Comparison of ENCODE assay signal across 17 cellular contexts in the genomic region with DNA sequence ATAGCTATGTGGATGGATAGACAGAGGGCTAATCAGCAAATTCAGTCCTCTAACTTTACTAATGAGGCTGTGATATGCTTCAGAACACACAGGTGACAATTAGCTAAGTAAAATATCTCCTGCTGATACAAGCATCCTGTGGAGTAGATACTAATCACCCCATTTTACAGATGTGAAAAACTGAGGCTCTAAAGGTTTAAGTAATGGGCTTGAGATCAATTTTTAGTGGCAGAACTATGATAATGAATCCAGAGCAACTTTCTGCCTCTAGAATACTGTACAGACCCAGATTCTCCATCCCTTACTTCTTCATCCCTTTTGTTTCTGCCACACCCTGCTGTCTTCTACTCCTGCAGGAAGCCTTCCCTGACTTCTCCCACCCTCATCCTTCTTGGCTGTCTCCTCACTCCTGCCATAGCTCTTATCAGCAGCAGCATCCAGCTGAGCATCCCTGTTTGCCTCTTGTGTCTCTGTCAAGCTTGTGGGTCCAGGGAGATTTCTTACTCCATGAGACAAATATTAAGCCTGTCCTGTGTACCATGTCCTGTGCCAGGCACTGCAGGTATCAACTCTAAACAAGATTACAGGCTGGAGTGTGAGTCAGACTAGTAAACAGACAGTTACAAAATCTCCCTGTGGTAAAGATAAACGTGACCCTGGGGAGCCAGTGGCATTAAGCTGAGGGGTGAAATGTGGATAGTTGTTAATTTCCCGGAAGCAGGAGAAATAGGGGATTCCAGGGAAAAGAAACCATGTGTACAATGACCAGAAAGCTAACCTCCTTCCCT. TPM values are rescaled to one million over a fixed set of nuclear protein-coding genes. Genes with fewer than 3 reads are reported as not detected.
"Had no signal": no experiment of that assay in that cellular context is flagged by ENCODE, and none has a peak within 500 bp of the region (broad histone marks: within the 10 kb centered on the region; RNA-seq: fewer than 3 reads in every experiment).

No MANE protein-coding gene starts in this region.

- H3K4me3 ChIP-seq: cardiac muscle cell, left ventricle myocardium inferior, skin epidermis, tibial artery had no signal

- H3K4me1 Mint-ChIP-seq: activated B cell treated with CpG ODN at 0.5 μM for 24 hours; activated CD4-positive, alpha-beta T cell treated with anti-CD3 and anti-CD28 coated beads, Interleukin-2, amount 10 ng/mL, durations not matched to agents 24 days and 14 days; activated naive CD4-positive, alpha-beta T cell treated with anti-CD3 and anti-CD28 coated beads, Interleukin-2, amount 10 ng/mL, durations not matched to agents 7 days and 5 days; natural killer cell had no signal

- H3K4me1 ChIP-seq: left ventricle myocardium inferior, tibial artery had no signal

- H3K27ac Mint-ChIP-seq: activated B cell treated with CpG ODN at 0.5 μM for 24 hours; activated CD4-positive, alpha-beta T cell treated with anti-CD3 and anti-CD28 coated beads, Interleukin-2, amount 10 ng/mL, durations not matched to agents 24 days and 14 days; activated naive CD4-positive, alpha-beta T cell treated with anti-CD3 and anti-CD28 coated beads, Interleukin-2, amount 10 ng/mL, durations not matched to agents 7 days and 5 days; activated T-helper 1 cell treated with anti-CD3 and anti-CD28 coated beads, Interleukin-12 subunit alpha, Interleukin-12 subunit beta, Interleukin-2, Interleukin-4 antibody, amounts not matched to agents 30 ng/mL and 10 ng/mL and 1 ng/mL, durations not matched to agents 14 hours and 24 hours and 36 hours; natural killer cell had no signal

- H3K27me3 Mint-ChIP-seq: activated CD4-positive, alpha-beta T cell treated with anti-CD3 and anti-CD28 coated beads, Interleukin-2, amount 10 ng/mL, durations not matched to agents 24 days and 14 days had no signal

- H3K4me3 Mint-ChIP-seq: activated B cell treated with CpG ODN at 0.5 μM for 24 hours; activated CD4-positive, alpha-beta T cell treated with anti-CD3 and anti-CD28 coated beads, Interleukin-2, amount 10 ng/mL, durations not matched to agents 24 days and 14 days; activated naive CD4-positive, alpha-beta T cell treated with anti-CD3 and anti-CD28 coated beads, Interleukin-2, amount 10 ng/mL, durations not matched to agents 7 days and 5 days; activated T-helper 1 cell treated with anti-CD3 and anti-CD28 coated beads, Interleukin-12 subunit alpha, Interleukin-12 subunit beta, Interleukin-2, Interleukin-4 antibody, amounts not matched to agents 30 ng/mL and 10 ng/mL and 1 ng/mL, durations not matched to agents 14 hours and 24 hours and 36 hours; natural killer cell had no signal

- H3K9me3 Mint-ChIP-seq: activated B cell treated with CpG ODN at 0.5 μM for 24 hours; activated CD4-positive, alpha-beta T cell treated with anti-CD3 and anti-CD28 coated beads, Interleukin-2, amount 10 ng/mL, durations not matched to agents 24 days and 14 days; activated naive CD4-positive, alpha-beta T cell treated with anti-CD3 and anti-CD28 coated beads, Interleukin-2, amount 10 ng/mL, durations not matched to agents 7 days and 5 days; activated T-helper 1 cell treated with anti-CD3 and anti-CD28 coated beads, Interleukin-12 subunit alpha, Interleukin-12 subunit beta, Interleukin-2, Interleukin-4 antibody, amounts not matched to agents 30 ng/mL and 10 ng/mL and 1 ng/mL, durations not matched to agents 14 hours and 24 hours and 36 hours; natural killer cell had no signal

- H3K36me3 ChIP-seq: cardiac muscle cell, left ventricle myocardium inferior, tibial artery had no signal

- H3K9me3 ChIP-seq: left ventricle myocardium inferior, tibial artery had no signal

- H3K36me3 Mint-ChIP-seq: activated naive CD4-positive, alpha-beta T cell treated with anti-CD3 and anti-CD28 coated beads, Interleukin-2, amount 10 ng/mL, durations not matched to agents 7 days and 5 days; natural killer cell had no signal

- DNase-seq: activated B cell treated with CpG ODN at 0.5 μM for 24 hours; activated CD4-positive, alpha-beta T cell treated with anti-CD3 and anti-CD28 coated beads, Interleukin-2, amount 10 ng/mL, durations not matched to agents 24 days and 14 days; activated CD8-positive, alpha-beta memory T cell treated with anti-CD3 and anti-CD28 coated beads, Interleukin-2, amount 50 U/mL, for 48 hours; activated naive CD4-positive, alpha-beta T cell treated with anti-CD3 and anti-CD28 coated beads, Interleukin-2, amount 10 ng/mL, durations not matched to agents 7 days and 5 days; hippocampal formation; kidney; left ventricle myocardium inferior; natural killer cell; nucleus accumbens; stimulated activated CD4-positive, alpha-beta T cell treated with anti-CD3 and anti-CD28 coated beads, Interleukin-15, amount 100 ng/mL, for 24 hours; stimulated activated CD4-positive, alpha-beta T cell treated with anti-CD3 and anti-CD28 coated beads, Interleukin-4, amount 100 ng/mL, for 1 hour; stimulated activated naive CD4-positive, alpha-beta T cell; T-helper 2 cell; tibial artery had no signal

- H3K27ac ChIP-seq: cardiac muscle cell, left ventricle myocardium inferior, skin epidermis, tibial artery had no signal

RNA-seq across cellular contexts. Expression of a gene that starts 39.2 kb away (rescaled TPM):
- total RNA-seq: activated B cell treated with CpG ODN at 0.5 μM for 24 hours; activated CD4-positive, alpha-beta T cell treated with anti-CD3 and anti-CD28 coated beads, Interleukin-2, amount 10 ng/mL, durations not matched to agents 24 days and 14 days; activated T-helper 1 cell treated with anti-CD3 and anti-CD28 coated beads, Interleukin-12 subunit alpha, Interleukin-12 subunit beta, Interleukin-2, Interleukin-4 antibody, amounts not matched to agents 30 ng/mL and 10 ng/mL and 1 ng/mL, durations not matched to agents 14 hours and 24 hours and 36 hours; left ventricle myocardium inferior; natural killer cell had no signal
